Comparison of ENCODE assay signal across 8 cellular contexts in genomic region chr2:61018798-61019197, GRCh38. TPM values are rescaled to one million over a fixed set of nuclear protein-coding genes. Genes with fewer than 3 reads are reported as not detected.
DNase-seq lines count a peak whose midpoint lies in the region; ATAC-seq, FAIRE-seq and TF ChIP-seq lines count a peak whose summit lies in the region.

No MANE protein-coding gene starts in this region.

- no peak for TF ChIP-seq POLR2A in H54 (IDR thresholded peaks at IDR 0.05; ENCODE audit: low read depth, low read length)

- no peaks in the 10 kb centered on the region for H3K9me3 ChIP-seq in right atrium auricular region
- no peaks in the 10 kb centered on the region for H3K9me3 ChIP-seq in aorta (ENCODE audit: control insufficient read depth, low read length)

- H3K9me3 Mint-ChIP-seq in brain (peaks cover 9 to 23% (median 13%) of the 10 kb centered on the region in 5 experiments), mesothelial cell of epicardium (peaks cover 10% of the 10 kb centered on the region)

- H3K4me3 ChIP-seq in right atrium auricular region (peak overlapping the region; percentile 89 to 90), aorta (ENCODE audit: low read length in 2 of 2) (peak overlapping the region; percentile 95)

- peaks cover 44% of the 10 kb centered on the region for H3K36me3 Mint-ChIP-seq in brain
- H3K36me3 Mint-ChIP-seq in mesothelial cell of epicardium, result peaks cover 28% of the 10 kb centered on the region

- peaks cover 44% of the 10 kb centered on the region for H3K4me1 Mint-ChIP-seq in brain
- H3K4me1 Mint-ChIP-seq in mesothelial cell of epicardium, result peaks cover 27% of the 10 kb centered on the region

- DNase-seq in right atrium auricular region (ENCODE audit: low spot score), result no peak
- no peak for DNase-seq in Right ventricle myocardium inferior (ENCODE audit: missing footprints)
- no peak for DNase-seq in mesothelial cell of epicardium (ENCODE audit: low spot score in 2 of 2, unreplicated experiment in 2 of 2)
- no peak for DNase-seq in aorta
- DNase-seq in H54 (ENCODE audit: insufficient read length, low spot score), result no peak

- H3K4me1 ChIP-seq in right atrium auricular region (peaks cover 0 to 25% of the 10 kb centered on the region in 2 donors), aorta (ENCODE audit: control insufficient read depth in 1 of 2, insufficient read depth in 2 of 2, low read length in 2 of 2) (peaks cover 0 to 2% of the 10 kb centered on the region in 2 donors)

- H3K4me3 Mint-ChIP-seq in brain (peak overlapping the region; percentile 95 to 99 (median 98)), mesothelial cell of epicardium (peak overlapping the region; percentile 98)

- H3K27me3 ChIP-seq in right atrium auricular region (no peaks in the 10 kb centered on the region), aorta (ENCODE audit: control insufficient read depth in 1 of 2, insufficient read depth in 2 of 2, low read length in 1 of 2) (no peaks in the 10 kb centered on the region)

- H3K27ac ChIP-seq in right atrium auricular region, result peak overlapping the region in 1 of 2 donors; percentile 89
- no peak overlapping the region for H3K27ac ChIP-seq in aorta (ENCODE audit: low read depth in 1 of 2, low read length in 2 of 2)

- ATAC-seq in Right ventricle myocardium inferior, result no peak
- no peak for ATAC-seq in aorta (ENCODE audit: low FRiP score)
- no peak for ATAC-seq in GM18511 (IDR thresholded peaks at IDR 0.05; ENCODE audit: unreplicated experiment)
- no peak for ATAC-seq in HG02885 (IDR thresholded peaks at IDR 0.05; ENCODE audit: poor library complexity, unreplicated experiment)

- intact Hi-C loops in Right ventricle myocardium inferior (cut with DNase I), result loop anchor here (5.0 kb wide), 1 partner anchor 49 kb away; the partner anchor contains the start of gene SANBR
- intact Hi-C loops in aorta (cut with DNase I), result loop anchor here in 1 of 2 donors (5.0 kb wide), 1 partner anchor 49 kb away; the partner anchor contains the start of gene SANBR

- H3K27me3 Mint-ChIP-seq in brain (peaks cover 16% of the 10 kb centered on the region), mesothelial cell of epicardium (ENCODE audit: low read depth) (no peaks in the 10 kb centered on the region)

- no peak for FAIRE-seq in H54 (lab: Jason Lieb, UNC)

- 11 to 14% methylated on average over 6 of the region's 6 CpGs for WGBS in aorta, 2 donors

- H3K27ac Mint-ChIP-seq in brain (peak overlapping the region; percentile 98 to 100 (median 99)), mesothelial cell of epicardium (peak overlapping the region; percentile 98)

- H3K36me3 ChIP-seq in right atrium auricular region (no peaks in the 10 kb centered on the region), aorta (ENCODE audit: control insufficient read depth in 1 of 2, insufficient read depth in 2 of 2, low read length in 1 of 2) (no peaks in the 10 kb centered on the region)

- TF ChIP-seq CTCF in right atrium auricular region (IDR thresholded peaks at IDR 0.05) (no peak), brain (conservative IDR thresholded peaks at IDR 0.05) (no peak), mesothelial cell of epicardium (IDR thresholded peaks at IDR 0.05; ENCODE audit: unreplicated experiment) (no peak)

RNA-seq across cellular contexts. Expression of gene PUS10, which starts 0.7 kb away (rescaled TPM):
- total RNA-seq in right atrium auricular region (1 to 10 TPM; 1.8 to 4.6 TPM), Right ventricle myocardium inferior (5.2 TPM), mesothelial cell of epicardium (5.4 to 6.2 TPM (median 5.6 TPM) in 3 replicates), aorta (1 to 10 TPM; 3.3 to 5.5 TPM)
- polyA plus RNA-seq in brain (ENCODE audit: insufficient read depth, low read depth, low replicate concordance) (1.4 TPM), aorta (1 to 10 TPM; 3.9 to 5.6 TPM)

RNA-seq across cellular contexts. Expression of gene PEX13, which starts 1.3 kb away (rescaled TPM):
- total RNA-seq in right atrium auricular region (10 to 100 TPM; 16.0 to 18.9 TPM), Right ventricle myocardium inferior (21.9 TPM), mesothelial cell of epicardium (29.2 to 31.6 TPM (median 31.3 TPM) in 3 replicates), aorta (10 to 100 TPM; 17.6 to 20.7 TPM)
- polyA plus RNA-seq in brain (ENCODE audit: insufficient read depth, low read depth, low replicate concordance) (7.2 TPM), aorta (1 to 10 TPM; 6.5 to 8.8 TPM)

RNA-seq across cellular contexts. Expression of gene SANBR, which starts 46.9 kb away (rescaled TPM):
- total RNA-seq in right atrium auricular region, result 10 to 100 TPM in 1 of 2 donors, 1 to 10 TPM in 1; 3.2 to 11.1 TPM
- 6.9 TPM for total RNA-seq in Right ventricle myocardium inferior
- 6.6 TPM for polyA plus RNA-seq in brain (ENCODE audit: insufficient read depth, low read depth, low replicate concordance)
- total RNA-seq in mesothelial cell of epicardium, result 13.2 to 14.4 TPM (median 14.0 TPM) in 3 replicates
- total RNA-seq in aorta, result 10 to 100 TPM in 1 of 2 donors, 1 to 10 TPM in 1; 9.8 to 17.7 TPM
- 1 to 10 TPM; 2.8 to 6.5 TPM for polyA plus RNA-seq in aorta
